ENCODE assay signal across 17 cellular contexts in genomic region chr1:167573035-167573434, GRCh38. TPM values are rescaled to one million over a fixed set of nuclear protein-coding genes. Genes with fewer than 3 reads are reported as not detected.
DNase-seq lines count a peak whose midpoint lies in the region; ATAC-seq and TF ChIP-seq lines count a peak whose summit lies in the region.
"Had no signal": no experiment of that assay in that cellular context is flagged by ENCODE, and none has a peak within 500 bp of the region (broad histone marks: within the 10 kb centered on the region; RNA-seq: fewer than 3 reads in every experiment).

No MANE protein-coding gene starts in this region.

- H4K91ac ChIP-seq in mesenchymal stem cell (ENCODE audit: low read length): no peak overlapping the region

- H3K4ac ChIP-seq in mesenchymal stem cell (ENCODE audit: low read depth in 1 of 2, low read length in 2 of 2): no peak overlapping the region

- TF ChIP-seq POLR2A in breast epithelium (IDR thresholded peaks at IDR 0.05): no peak

- no peak overlapping the region for H2BK120ac ChIP-seq in mesenchymal stem cell (ENCODE audit: low read depth, low read length)

- no peak overlapping the region for H2AFZ ChIP-seq in mesenchymal stem cell (ENCODE audit: low read depth, low read length)

- H4K8ac ChIP-seq in mesenchymal stem cell (ENCODE audit: low read length): peak overlapping the region; percentile 30

- no peak overlapping the region for H2BK12ac ChIP-seq in mesenchymal stem cell (ENCODE audit: low read length in 2 of 2)

- H3K4me3 ChIP-seq in breast epithelium (no peak overlapping the region), epithelial cell of esophagus (ENCODE audit: low read length) (no peak overlapping the region), mesenchymal stem cell (ENCODE audit: insufficient read depth in 1 of 2, low read depth in 1 of 2, low read length in 2 of 2) (no peak overlapping the region)
- H3K4me3 ChIP-seq: BLaER1 treated with 17β-estradiol and CSF1 and Interleukin-3, amounts not matched to agents 10 nM and 100 nM; GM12878 had no signal

- H3K27ac Mint-ChIP-seq in MCF 10A (ENCODE audit: low read depth, unreplicated experiment): peak overlapping the region; percentile 76
- H3K27ac Mint-ChIP-seq: CD4-positive, CD25-positive, alpha-beta regulatory T cell; HFFc6 had no signal

- DNase-seq in MCF 10A (ENCODE audit: unreplicated experiment): peak; percentile 57
- DNase-seq in breast epithelium (ENCODE audit: low spot score in 2 of 2): no peak
- DNase-seq in epithelial cell of esophagus (ENCODE audit: low read depth): peak; percentile 79
- no peak for DNase-seq in mesenchymal stem cell
- no peak for DNase-seq in NCI-H2171 treated with DMSO at 0.1 percent for 48 hours (lab: John Stamatoyannopoulos, UW)
- no peak for DNase-seq in glomerular visceral epithelial cell (ENCODE audit: extremely low spot score)
- DNase-seq: 8988T; CD4-positive, CD25-positive, alpha-beta regulatory T cell; GF-D8; HCEC 1CT; HFFc6; KBM-7 had no signal

- H3K4me3 Mint-ChIP-seq in MCF 10A (ENCODE audit: unreplicated experiment): no peak overlapping the region
- H3K4me3 Mint-ChIP-seq: CD4-positive, CD25-positive, alpha-beta regulatory T cell; HFFc6 had no signal

- no peak for ATAC-seq in GM19351 (IDR thresholded peaks at IDR 0.05; ENCODE audit: unreplicated experiment)
- ATAC-seq: GM12878 had no signal

- CTCF ChIA-PET in MCF 10A (lab: Yijun Ruan, JAX): interaction anchor here (0.6 to 5.4 kb wide), 14 partner anchors 9 to 353 kb away, joined by 3 to 36 read pairs (median 9); no protein-coding TSS in a partner anchor

- peaks cover 18% of the 10 kb centered on the region for H3K4me1 Mint-ChIP-seq in MCF 10A (ENCODE audit: insufficient read depth, unreplicated experiment)
- H3K4me1 Mint-ChIP-seq: CD4-positive, CD25-positive, alpha-beta regulatory T cell had no signal

- H2AK5ac ChIP-seq in mesenchymal stem cell (ENCODE audit: low read length, severe bottlenecking): no peak overlapping the region

- peak overlapping the region in 1 of 2 experiments; percentile 40 for H3K18ac ChIP-seq in mesenchymal stem cell (ENCODE audit: low read depth in 1 of 2, low read length in 2 of 2)

- H3K27me3 ChIP-seq in breast epithelium (no peaks in the 10 kb centered on the region), mesenchymal stem cell (ENCODE audit: control insufficient read depth in 1 of 2, insufficient read depth in 1 of 2, low read length in 2 of 2) (peaks cover 4 to 25% of the 10 kb centered on the region in 2 experiments)
- H3K27me3 ChIP-seq: BLaER1 treated with 17β-estradiol and CSF1 and Interleukin-3, amounts not matched to agents 10 nM and 100 nM had no signal

- H3K4me1 ChIP-seq in breast epithelium (no peaks in the 10 kb centered on the region), mesenchymal stem cell (ENCODE audit: control insufficient read depth, insufficient read depth, low read depth, low read length) (no peaks in the 10 kb centered on the region)

- TF ChIP-seq CTCF in MCF 10A (IDR thresholded peaks at IDR 0.05; ENCODE audit: unreplicated experiment): no peak
- no peak for TF ChIP-seq CTCF in breast epithelium (IDR thresholded peaks at IDR 0.05)
- no peak for TF ChIP-seq CTCF in epithelial cell of esophagus (IDR thresholded peaks at IDR 0.05; ENCODE audit: insufficient read depth, low read depth, low read length, missing control alignments)

- H3K9me3 Mint-ChIP-seq in MCF 10A (ENCODE audit: unreplicated experiment): no peaks in the 10 kb centered on the region
- H3K9me3 Mint-ChIP-seq: CD4-positive, CD25-positive, alpha-beta regulatory T cell; HFFc6 had no signal

- H3K36me3 Mint-ChIP-seq in MCF 10A (ENCODE audit: insufficient read depth, unreplicated experiment): no peaks in the 10 kb centered on the region
- H3K36me3 Mint-ChIP-seq: CD4-positive, CD25-positive, alpha-beta regulatory T cell had no signal

- no peak overlapping the region for H2BK5ac ChIP-seq in mesenchymal stem cell (ENCODE audit: low read depth, low read length, poor library complexity, severe bottlenecking)

- H3K36me3 ChIP-seq in breast epithelium (no peaks in the 10 kb centered on the region), mesenchymal stem cell (ENCODE audit: control insufficient read depth in 1 of 2, insufficient read depth in 2 of 2, low read depth in 1 of 2, low read length in 2 of 2) (no peaks in the 10 kb centered on the region)
- H3K36me3 ChIP-seq: BLaER1 treated with 17β-estradiol and CSF1 and Interleukin-3, amounts not matched to agents 10 nM and 100 nM had no signal

- intact Hi-C loops in MCF 10A (cut with micrococcal nuclease): no loop called here
- intact Hi-C loops in breast epithelium (cut with DNase I; ENCODE audit: low total_unique reads): no loop called here

- H3K4me2 ChIP-seq in mesenchymal stem cell (ENCODE audit: low read length, poor library complexity, severe bottlenecking): no peak overlapping the region
- H3K4me2 ChIP-seq: BLaER1 treated with 17β-estradiol and CSF1 and Interleukin-3, amounts not matched to agents 10 nM and 100 nM had no signal

- no peak overlapping the region for H3K14ac ChIP-seq in mesenchymal stem cell (ENCODE audit: low read length in 2 of 2)

- POLR2A ChIA-PET in MCF 10A (lab: Yijun Ruan, JAX): interaction anchor here (0.9 to 4.2 kb wide), 22 partner anchors 8 to 364 kb away, joined by 3 to 60 read pairs (median 6); partner anchors contain the start of genes CREG1, DCAF6 and MPC2

- H3K9ac ChIP-seq in mesenchymal stem cell (ENCODE audit: low read length): no peak overlapping the region
- H3K9ac ChIP-seq: BLaER1 treated with 17β-estradiol and CSF1 and Interleukin-3, amounts not matched to agents 10 nM and 100 nM had no signal

- no peak overlapping the region for H3K27ac ChIP-seq in breast epithelium
- no peak overlapping the region for H3K27ac ChIP-seq in mesenchymal stem cell (ENCODE audit: low read length, poor library complexity, severe bottlenecking)
- H3K27ac ChIP-seq: BLaER1 treated with 17β-estradiol and CSF1 and Interleukin-3, amounts not matched to agents 10 nM and 100 nM; HL-60 had no signal

- H3K27me3 Mint-ChIP-seq in MCF 10A (ENCODE audit: insufficient read depth, unreplicated experiment): no peaks in the 10 kb centered on the region

- no peak overlapping the region for H3K23ac ChIP-seq in mesenchymal stem cell (ENCODE audit: low read length in 2 of 2)

- no TSS peak for BruUV-seq in MCF 10A (replicated peaks; lab: Mats Ljungman, UMichigan)

- no peak overlapping the region for H2BK15ac ChIP-seq in mesenchymal stem cell (ENCODE audit: low read depth, poor library complexity, severe bottlenecking)

- WGBS in mesenchymal stem cell: 87% methylated on average over 1 of the region's 2 CpGs

- no peaks in the 10 kb centered on the region for H3K9me3 ChIP-seq in breast epithelium
- H3K9me3 ChIP-seq in mesenchymal stem cell (ENCODE audit: control insufficient read depth, low read length): no peaks in the 10 kb centered on the region

- no peaks in the 10 kb centered on the region for H3K79me1 ChIP-seq in mesenchymal stem cell (replicated peaks; ENCODE audit: low read length, poor library complexity, severe bottlenecking)

RNA-seq across cellular contexts. Expression of gene CREG1, which starts 19.5 kb away (rescaled TPM):
- total RNA-seq in MCF 10A (2022): 136 and 154 TPM in 2 replicates
- 100 to 1,000 TPM; 156 to 444 (median 190) TPM for total RNA-seq in breast epithelium
- 87.5 TPM for polyA plus RNA-seq in mesenchymal stem cell (2013, experiment 1 of 2)
- 90.9 TPM for polyA plus RNA-seq in mesenchymal stem cell (2013, experiment 2 of 2)

RNA-seq across cellular contexts. Expression of gene CD247, which starts 54.7 kb away (rescaled TPM):
- total RNA-seq in MCF 10A (2022) (not detected in 2 replicates), breast epithelium (1 to 10 TPM in 2 of 3 donors, under 1 TPM in 1; 0.80 to 2.0 (median 2.0) TPM)
- not detected for polyA plus RNA-seq in mesenchymal stem cell (2013, experiment 1 of 2)
- not detected for polyA plus RNA-seq in mesenchymal stem cell (2013, experiment 2 of 2)
- total RNA-seq: H4, HFFc6 had no signal

RNA-seq across cellular contexts. Expression of gene RCSD1, which starts 57.0 kb away (rescaled TPM):
- total RNA-seq in MCF 10A (2022) (0.16 and 0.27 TPM in 2 replicates), breast epithelium (10 to 100 TPM; 11.5 to 29.0 (median 12.0) TPM)
- polyA plus RNA-seq in mesenchymal stem cell (2013, experiment 1 of 2): 0.52 TPM
- 0.44 TPM for polyA plus RNA-seq in mesenchymal stem cell (2013, experiment 2 of 2)
- total RNA-seq: H4, HFFc6 had no signal

Comparison
In these comparisons a context has a peak if more than half of its experiments do, and no peak if none do; other contexts are left out.
1. DNase-seq: peak in MCF 10A (single experiment) and epithelial cell of esophagus (single experiment); none in breast epithelium (0 of 2), mesenchymal stem cell (single experiment), NCI-H2171 treated with DMSO at 0.1 percent for 48 hours (single experiment) and glomerular visceral epithelial cell (single experiment).